15 cellular contexts compared by ENCODE assay signal in the genomic region with DNA sequence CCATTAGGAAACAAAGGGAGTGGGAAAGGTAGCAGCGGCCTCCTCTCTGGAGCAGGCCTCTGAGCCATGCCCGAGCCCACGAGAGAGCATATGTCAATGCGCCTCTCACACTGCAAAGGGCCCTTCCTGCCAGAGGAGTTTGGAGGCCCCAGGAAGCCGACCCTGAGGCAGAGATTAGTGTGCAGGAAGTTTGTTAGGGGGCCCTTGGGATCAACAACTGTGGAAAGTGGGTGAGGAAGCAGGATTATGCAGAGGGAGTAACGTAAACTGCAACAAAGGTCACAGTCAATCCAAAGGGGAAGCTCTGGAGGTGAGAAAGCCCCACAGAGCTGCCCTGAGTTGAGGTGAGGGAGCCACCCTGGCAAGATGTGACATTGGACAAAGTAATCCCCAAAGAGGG.
"Had no signal": no experiment of that assay in that cellular context is flagged by ENCODE, and none has a peak within 500 bp of the region (broad histone marks: within the 10 kb centered on the region; RNA-seq: fewer than 3 reads in every experiment).

No MANE protein-coding gene starts in this region.

- H3K4me3 ChIP-seq: breast epithelium, gastrocnemius medialis, left ventricle myocardium inferior, skin epidermis, transverse colon had no signal

- H3K27me3 ChIP-seq: gastrocnemius medialis, transverse colon had no signal

- H3K27ac Mint-ChIP-seq: memory B cell; T-helper 1 cell treated with Interleukin-12 subunit alpha and Interleukin-12 subunit beta and Interleukin-4 antibody, amounts not matched to agents 30 μg/mL and 1 μg/mL, for 36 hours had no signal

- ATAC-seq: gastrocnemius medialis had no signal

- H3K4me1 ChIP-seq: breast epithelium, gastrocnemius medialis, parathyroid adenoma, transverse colon had no signal

- DNase-seq: activated CD4-positive, alpha-beta T cell treated with anti-CD3 and anti-CD28 coated beads, Interleukin-2, amount 50 U/mL, for 4 hours; activated CD4-positive, CD25-positive, alpha-beta regulatory T cell treated with anti-CD3 and anti-CD28 coated beads, Interleukin-2, amount 50 U/mL, for 72 hours; activated T-cell treated with anti-CD3 and anti-CD28 coated beads, Interleukin-2, amount 50 U/mL, for 48 hours; aorta; gastrocnemius medialis; kidney; left ventricle myocardium inferior; SK-N-SH; transverse colon had no signal

- H3K9me3 ChIP-seq: breast epithelium, gastrocnemius medialis, left ventricle myocardium inferior, SK-N-SH, transverse colon had no signal

- H3K9me3 Mint-ChIP-seq: memory B cell; T-helper 1 cell treated with Interleukin-12 subunit alpha and Interleukin-12 subunit beta and Interleukin-4 antibody, amounts not matched to agents 30 μg/mL and 1 μg/mL, for 36 hours had no signal

- H3K4me3 Mint-ChIP-seq: memory B cell; neural crest cell; T-helper 1 cell treated with Interleukin-12 subunit alpha and Interleukin-12 subunit beta and Interleukin-4 antibody, amounts not matched to agents 30 μg/mL and 1 μg/mL, for 36 hours had no signal

- H3K27ac ChIP-seq: left ventricle myocardium inferior, parathyroid adenoma, skin epidermis, transverse colon had no signal

- H3K36me3 ChIP-seq: breast epithelium, gastrocnemius medialis, left ventricle myocardium inferior, transverse colon had no signal

- H3K36me3 Mint-ChIP-seq: memory B cell had no signal
